ENCODE assay signal across 1 cellular context in the genomic region with DNA sequence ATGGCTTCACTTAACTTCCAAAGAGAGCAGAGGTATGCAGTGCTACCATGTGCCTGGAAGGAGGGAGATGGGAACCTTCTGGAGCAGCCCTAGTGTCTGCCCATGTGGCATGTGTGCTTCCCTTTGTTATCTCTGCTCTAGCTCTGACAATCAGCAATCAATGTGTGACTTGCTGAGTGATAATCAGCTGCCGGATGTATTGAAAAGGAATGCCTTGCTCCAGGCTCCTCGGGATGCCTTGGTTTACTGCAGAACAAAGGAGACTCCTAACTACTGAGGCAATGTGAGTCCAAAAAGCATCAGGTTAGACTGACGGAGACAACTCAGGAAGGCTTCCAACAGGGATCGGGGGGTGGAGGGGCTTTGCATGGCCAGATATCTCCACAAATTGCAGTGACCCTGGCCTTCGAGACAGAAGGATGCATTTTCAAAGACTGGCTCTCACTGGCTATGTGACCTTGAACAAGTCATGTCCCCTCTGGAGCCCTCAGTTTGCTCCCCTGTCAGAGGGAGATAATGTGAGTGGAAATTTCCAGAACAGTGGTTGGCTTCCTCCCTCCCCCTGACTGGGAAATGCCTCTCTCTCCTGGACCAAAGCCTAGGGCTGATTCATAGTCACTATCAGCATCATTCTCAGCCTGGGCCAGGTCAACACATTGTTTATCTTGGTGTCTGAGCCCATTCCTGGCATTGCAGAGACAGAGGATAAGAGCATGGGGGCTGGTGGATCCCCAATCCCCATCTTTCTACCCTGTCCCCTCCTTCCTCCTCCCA.
A peak's percentile ranks its signal among the peaks of the same experiment; 100 is the strongest.
TF ChIP-seq lines count a peak whose summit lies in the region.

No MANE protein-coding gene starts in this region.

TF ChIP-seq in HepG2, 621 proteins besides CTCF, POLR2A, EP300 and RAD21:
- TF ChIP-seq HCFC1 (IDR thresholded peaks at IDR 0.05; ENCODE audit: low read depth, low read length): no peak
- TF ChIP-seq FOSL2 (CRISPR knock-in tag; IDR thresholded peaks at IDR 0.05): peak; percentile 37; the same call in 1 of the 2 replicates
